In the genomic region with DNA sequence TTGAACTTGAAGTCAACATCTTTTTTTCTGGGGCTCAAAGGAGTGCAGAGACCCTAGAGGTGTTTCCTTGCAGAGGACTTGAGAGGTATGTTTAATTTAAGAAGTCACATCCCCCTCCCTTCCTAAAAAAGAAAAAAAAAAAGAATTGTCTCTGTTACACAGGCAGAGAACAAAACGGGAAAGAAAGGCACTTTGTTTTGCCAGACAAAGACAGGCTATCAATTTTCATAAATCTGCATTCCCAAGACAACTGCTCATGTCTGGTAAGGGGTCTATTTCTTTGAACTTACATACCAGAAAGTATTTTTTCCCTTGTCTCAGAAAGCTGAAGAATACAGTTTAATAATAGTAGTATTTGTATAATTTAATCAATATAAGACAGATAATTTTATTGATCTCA, we compare ENCODE assay signal across 14 cellular contexts.
DNase-seq lines count a peak whose midpoint lies in the region; ATAC-seq and TF ChIP-seq lines count a peak whose summit lies in the region.
"Had no signal": no experiment of that assay in that cellular context is flagged by ENCODE, and none has a peak within 500 bp of the region (broad histone marks: within the 10 kb centered on the region; RNA-seq: fewer than 3 reads in every experiment).

No MANE protein-coding gene starts in this region.

- H3K27me3 ChIP-seq in SJCRH30 (no peaks in the 10 kb centered on the region), uterus (no peaks in the 10 kb centered on the region)

- no peak for TF ChIP-seq CTCF in mesothelial cell of epicardium (IDR thresholded peaks at IDR 0.05; ENCODE audit: unreplicated experiment)
- no peak for TF ChIP-seq CTCF in uterus (IDR thresholded peaks at IDR 0.05)

- H3K4me3 Mint-ChIP-seq in mesothelial cell of epicardium = no peak overlapping the region

- H3K9me3 ChIP-seq in SJCRH30 (replicated peaks) (no peaks in the 10 kb centered on the region), uterus (no peaks in the 10 kb centered on the region)

- H3K4me1 ChIP-seq in SJCRH30 = peaks cover 30% of the 10 kb centered on the region
- peaks cover 0 to 4% of the 10 kb centered on the region in 2 donors for H3K4me1 ChIP-seq in uterus

- ATAC-seq in HG02571 (IDR thresholded peaks at IDR 0.05; ENCODE audit: unreplicated experiment) = no peak

- peaks cover 4% of the 10 kb centered on the region for H3K9me3 Mint-ChIP-seq in mesothelial cell of epicardium

- H3K36me3 Mint-ChIP-seq in mesothelial cell of epicardium = no peaks in the 10 kb centered on the region

- H3K27ac Mint-ChIP-seq in mesothelial cell of epicardium = peak overlapping the region; percentile 28

- intact Hi-C loops in uterus (cut with DNase I; ENCODE audit: low total_unique reads) = no loop called here

- no peak for TF ChIP-seq POLR2A in uterus (IDR thresholded peaks at IDR 0.05)

- H3K4me3 ChIP-seq in SJCRH30 (peak overlapping the region; percentile 25), uterus (no peak overlapping the region)
- H3K4me3 ChIP-seq: PC-9 had no signal

- peak overlapping the region; percentile 75 for H3K27ac ChIP-seq in SJCRH30
- peak overlapping the region; percentile 46 to 60 for H3K27ac ChIP-seq in uterus
- H3K27ac ChIP-seq: PC-9 had no signal

- peak; percentile 24 for DNase-seq in NCI-H748 (lab: John Stamatoyannopoulos, UW; ENCODE audit: unreplicated experiment)
- no peak for DNase-seq in NCI-H748 treated with DMSO at 0.1 percent for 48 hours (lab: John Stamatoyannopoulos, UW)
- peak; percentile 6 to 59 for DNase-seq in SJCRH30
- DNase-seq in mesothelial cell of epicardium (ENCODE audit: low spot score in 2 of 2, unreplicated experiment in 2 of 2) = no peak
- no peak for DNase-seq in uterus
- no peak for DNase-seq in HuH-7.5 (ENCODE audit: low spot score)
- DNase-seq: ACHN, DMS79, NCI-H1048, NCI-H187 treated with DMSO at 0.1 percent for 48 hours, NCI-H226, NCI-H524 treated with DMSO at 0.1 percent for 48 hours, PC-9 had no signal

- H3K4me1 Mint-ChIP-seq in mesothelial cell of epicardium = peaks cover 14% of the 10 kb centered on the region

- H3K36me3 ChIP-seq in SJCRH30 (no peaks in the 10 kb centered on the region), uterus (no peaks in the 10 kb centered on the region)

- no peaks in the 10 kb centered on the region for H3K27me3 Mint-ChIP-seq in mesothelial cell of epicardium (ENCODE audit: low read depth)

Comparison
In these comparisons a context has a peak if more than half of its experiments do, and no peak if none do; other contexts are left out.
1. DNase-seq: peak in NCI-H748 (single experiment) and SJCRH30 (2 of 2); none in NCI-H748 treated with DMSO at 0.1 percent for 48 hours (single experiment), mesothelial cell of epicardium (0 of 2), uterus (0 of 2) and HuH-7.5 (single experiment).